Comparison of ENCODE assay signal across 1 cellular context in genomic region chr19:41886761-41887710, GRCh38.
TF ChIP-seq lines count a peak whose summit lies in the region.

No MANE protein-coding gene starts in this region.

TF ChIP-seq in K562, 482 proteins besides CTCF, POLR2A, EP300 and RAD21:
- peak; percentile 59; the same call in 1 of the 2 replicates for TF ChIP-seq HDGF (IDR thresholded peaks at IDR 0.05)
- TF ChIP-seq HDAC1 (IDR thresholded peaks at IDR 0.05): 0 out of 4 replicates have a peak, but pooled peaks of 1 of the 2 experiments have one; percentile 18
- TF ChIP-seq THRB (CRISPR knock-in tag; conservative IDR thresholded peaks at IDR 0.05): 0 out of 2 replicates have a peak, but pooled peaks have one; percentile 45
- TF ChIP-seq CHD4 (IDR thresholded peaks at IDR 0.05; ENCODE audit: insufficient read depth, insufficient replicate concordance, low read depth, low read length, poor library complexity, severe bottlenecking): no peak
- no peak for TF ChIP-seq ELF1 (tag; IDR thresholded peaks at IDR 0.05)
- 0 out of 2 replicates have a peak, but pooled peaks have one; percentile 34 for TF ChIP-seq LARP7 (IDR thresholded peaks at IDR 0.05)
- 0 out of 2 replicates have a peak, but pooled peaks have one; percentile 46 for TF ChIP-seq ZBTB26 (CRISPR knock-in tag; IDR thresholded peaks at IDR 0.05)
- peak; percentile 21 for TF ChIP-seq POLR2B (IDR thresholded peaks at IDR 0.05; ENCODE audit: low read depth, partially characterized antibody)
- no peak for TF ChIP-seq GMEB1 (CRISPR knock-in tag; IDR thresholded peaks at IDR 0.05)
- no peak for TF ChIP-seq ETV5 (CRISPR knock-in tag; IDR thresholded peaks at IDR 0.05; ENCODE audit: low read depth)
- TF ChIP-seq ASH1L (IDR thresholded peaks at IDR 0.05; ENCODE audit: borderline replicate concordance, low read depth, partially characterized antibody): no peak
- no peak for TF ChIP-seq CREBBP (IDR thresholded peaks at IDR 0.05; ENCODE audit: low read depth, low read length)
- no peak for TF ChIP-seq PRDM10 (IDR thresholded peaks at IDR 0.05; ENCODE audit: partially characterized antibody)
- TF ChIP-seq PRPF4 (IDR thresholded peaks at IDR 0.05; ENCODE audit: insufficient read depth, low read depth, low read length, poor library complexity, severe bottlenecking): no peak
- peak; percentile 80; the same call in 1 of the 2 replicates for TF ChIP-seq HBP1 (CRISPR knock-in tag; IDR thresholded peaks at IDR 0.05)
